Comparison of ENCODE assay signal across 20 cellular contexts in the genomic region with DNA sequence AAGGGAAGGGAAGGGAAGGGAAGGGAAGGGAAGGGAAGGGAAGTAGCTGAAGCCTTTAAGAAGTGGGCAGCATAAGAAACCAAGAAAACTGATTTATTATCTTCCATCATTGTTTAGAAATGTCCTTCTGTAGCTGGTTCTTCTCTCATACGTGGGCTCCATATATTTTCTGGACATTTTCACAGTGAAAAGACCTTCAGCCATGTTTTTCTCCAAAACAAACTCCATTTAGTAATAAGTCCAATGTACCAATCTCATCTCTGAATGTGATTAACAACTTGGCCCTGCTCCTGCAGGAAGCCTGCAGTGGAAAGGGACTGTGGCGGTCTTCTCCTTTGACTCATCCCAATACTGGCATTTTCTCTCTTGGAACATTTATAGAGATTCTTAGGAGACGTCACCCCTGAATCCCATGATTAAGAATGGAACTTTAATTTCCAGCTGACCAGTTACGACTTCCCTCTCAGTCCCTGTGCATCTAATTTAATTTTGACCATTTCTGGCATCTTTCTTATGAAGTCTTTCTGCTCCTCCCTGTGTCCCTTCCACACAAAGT.
DNase-seq lines count a peak whose midpoint lies in the region; ATAC-seq and TF ChIP-seq lines count a peak whose summit lies in the region.
"Had no signal": no experiment of that assay in that cellular context is flagged by ENCODE, and none has a peak within 500 bp of the region (broad histone marks: within the 10 kb centered on the region; RNA-seq: fewer than 3 reads in every experiment).

No MANE protein-coding gene starts in this region.

- H3K56ac ChIP-seq in IMR-90 (ENCODE audit: extremely low read depth, insufficient read depth, low read length) = no peak overlapping the region

- no peak overlapping the region for H3K14ac ChIP-seq in IMR-90 (replicated peaks; ENCODE audit: low read depth, low read length)
- no peak overlapping the region for H3K14ac ChIP-seq in mesenchymal stem cell (ENCODE audit: low read length in 2 of 2)

- intact Hi-C loops in IMR-90 (cut with micrococcal nuclease) = no loop called here
- intact Hi-C loops in cardiac septum (cut with DNase I) = no loop called here

- 93% methylated on average over 2 of the region's 4 CpGs; no CpG with 5 or more reads in 1 of the 2 experiments for WGBS in IMR-90 (ENCODE audit: extremely low coverage in 2 of 2, insufficient read length in 1 of 2), 2 experiments
- WGBS in mesenchymal stem cell = 89% methylated on average over 4 of the region's 4 CpGs

- H2BK120ac ChIP-seq in IMR-90 (ENCODE audit: low read depth, low read length) (no peak overlapping the region), mesenchymal stem cell (ENCODE audit: low read depth, low read length) (no peak overlapping the region)

- no TSS peak for BruUV-seq in IMR-90 (replicated peaks; lab: Mats Ljungman, UMichigan)

- TF ChIP-seq CTCF in AG10803 (conservative IDR thresholded peaks at IDR 0.05; ENCODE audit: low read length) (no peak), IMR-90 (conservative IDR thresholded peaks at IDR 0.05; ENCODE audit: low read depth, low read length) (no peak)

- H2AFZ ChIP-seq in IMR-90 (replicated peaks; ENCODE audit: low read length, poor library complexity) = no peak overlapping the region
- no peak overlapping the region for H2AFZ ChIP-seq in mesenchymal stem cell (ENCODE audit: low read depth, low read length)

- no peak overlapping the region for H3K23ac ChIP-seq in IMR-90 (ENCODE audit: low read depth, low read length)
- no peak overlapping the region for H3K23ac ChIP-seq in mesenchymal stem cell (ENCODE audit: low read length in 2 of 2)

- no peak overlapping the region for H4K91ac ChIP-seq in IMR-90 (ENCODE audit: insufficient read depth, low read depth, low read length)
- H4K91ac ChIP-seq in mesenchymal stem cell (ENCODE audit: low read length) = no peak overlapping the region

- H2BK5ac ChIP-seq in IMR-90 (ENCODE audit: low read depth, low read length, poor library complexity, severe bottlenecking) (no peak overlapping the region), mesenchymal stem cell (ENCODE audit: low read depth, low read length, poor library complexity, severe bottlenecking) (no peak overlapping the region)

- no peak overlapping the region for H4K5ac ChIP-seq in IMR-90 (ENCODE audit: low read depth, low read length)

- CTCF ChIA-PET in IMR-90 (lab: Yijun Ruan, JAX) = no interaction called here

- no peak overlapping the region for H3K18ac ChIP-seq in IMR-90 (ENCODE audit: low read depth, low read length)
- H3K18ac ChIP-seq in mesenchymal stem cell (ENCODE audit: low read depth in 1 of 2, low read length in 2 of 2) = no peak overlapping the region

- H3K4me2 ChIP-seq in IMR-90 (ENCODE audit: low read depth, low read length) (no peak overlapping the region), mesenchymal stem cell (ENCODE audit: low read length, poor library complexity, severe bottlenecking) (no peak overlapping the region)

- H3K9ac ChIP-seq in IMR-90 (ENCODE audit: low read depth, low read length) = no peak overlapping the region
- peak overlapping the region; percentile 62 for H3K9ac ChIP-seq in mesenchymal stem cell (ENCODE audit: low read length)

- in situ Hi-C loops in IMR-90 (cut with MboI; ENCODE audit: low sequenced_read_pairs) = no loop called here

- H3K27me3 ChIP-seq in IMR-90 (ENCODE audit: control insufficient read depth, insufficient read depth, low read length) = no peaks in the 10 kb centered on the region
- H3K27me3 ChIP-seq in mesenchymal stem cell (ENCODE audit: control insufficient read depth in 1 of 2, insufficient read depth in 1 of 2, low read length in 2 of 2) = no peaks in the 10 kb centered on the region
- H3K27me3 ChIP-seq: left lung, upper lobe of right lung had no signal

- H3K79me1 ChIP-seq in IMR-90 (ENCODE audit: low read depth in 1 of 2, low read length in 2 of 2) (no peaks in the 10 kb centered on the region), mesenchymal stem cell (replicated peaks; ENCODE audit: low read length, poor library complexity, severe bottlenecking) (no peaks in the 10 kb centered on the region)

- H3K4me3 ChIP-seq in AG10803 (ENCODE audit: low read length) = no peak overlapping the region
- H3K4me3 ChIP-seq in IMR-90 (ENCODE audit: insufficient read depth, low read depth, low read length) = no peak overlapping the region
- no peak overlapping the region for H3K4me3 ChIP-seq in mesenchymal stem cell (ENCODE audit: insufficient read depth in 1 of 2, low read depth in 1 of 2, low read length in 2 of 2)
- H3K4me3 ChIP-seq: left lung, upper lobe of right lung had no signal

- POLR2A ChIA-PET in IMR-90 (lab: Charles Lee; ENCODE audit: unreplicated experiment) = no interaction called here

- H3K36me3 ChIP-seq in IMR-90 (ENCODE audit: control insufficient read depth, insufficient read depth, low read length) = no peaks in the 10 kb centered on the region
- no peaks in the 10 kb centered on the region for H3K36me3 ChIP-seq in mesenchymal stem cell (ENCODE audit: control insufficient read depth in 1 of 2, insufficient read depth in 2 of 2, low read depth in 1 of 2, low read length in 2 of 2)
- H3K36me3 ChIP-seq: left lung, upper lobe of right lung had no signal

- peak; percentile 88 for DNase-seq in AG10803 (ENCODE audit: low read depth)
- peak; percentile 10 for DNase-seq in IMR-90
- peak; percentile 24 for DNase-seq in astrocyte of the hippocampus (ENCODE audit: low read depth, low spot score)
- DNase-seq in mesenchymal stem cell = no peak
- no peak for DNase-seq in NCI-H1436 (lab: John Stamatoyannopoulos, UW)
- DNase-seq in HK-2 (ENCODE audit: unreplicated experiment) = no peak
- DNase-seq in cardiac septum (ENCODE audit: low spot score) = no peak
- DNase-seq in substantia nigra (lab: John Stamatoyannopoulos, UW) = no peak
- DNase-seq: activated CD4-positive, alpha-beta T cell treated with anti-CD3 and anti-CD28 coated beads, Interleukin-2, amount 50 U/mL, for 1 hour; activated naive CD4-positive, alpha-beta T cell treated with anti-CD3 and anti-CD28 coated beads for 36 hours; anterior cingulate cortex; DMS 273 treated with DMSO at 0.1 percent for 48 hours; left lung; NCI-H1092 treated with DMSO at 0.1 percent for 48 hours; NCI-H2029; NCI-H226; NCI-H82; T-helper 9 cell; upper lobe of right lung had no signal

- dilution Hi-C loops in IMR-90 (cut with HindIII; ENCODE audit: low sequenced_read_pairs, unreplicated experiment) = no loop called here

- H3K9me3 ChIP-seq in IMR-90 (ENCODE audit: control insufficient read depth, insufficient read depth, low read length) (no peaks in the 10 kb centered on the region), mesenchymal stem cell (ENCODE audit: control insufficient read depth, low read length) (no peaks in the 10 kb centered on the region)
- H3K9me3 ChIP-seq: left lung, upper lobe of right lung had no signal

- no peak overlapping the region for H2BK20ac ChIP-seq in IMR-90 (ENCODE audit: low read depth, low read length)

- H3K4me1 ChIP-seq in IMR-90 (ENCODE audit: control insufficient read depth, insufficient read depth, low read length) = no peaks in the 10 kb centered on the region
- H3K4me1 ChIP-seq in mesenchymal stem cell (ENCODE audit: control insufficient read depth, insufficient read depth, low read depth, low read length) = peaks cover 2% of the 10 kb centered on the region
- H3K4me1 ChIP-seq: left lung, upper lobe of right lung had no signal

- ATAC-seq in IMR-90 (ENCODE audit: low read depth) = no peak
- ATAC-seq: left lung, upper lobe of right lung, WTC11 had no signal

- H4K8ac ChIP-seq in IMR-90 (ENCODE audit: low read depth in 2 of 2, low read length in 2 of 2) = no peak overlapping the region
- peak overlapping the region; percentile 30 for H4K8ac ChIP-seq in mesenchymal stem cell (ENCODE audit: low read length)

- H2AK5ac ChIP-seq in IMR-90 (ENCODE audit: low read depth, low read length) (no peak overlapping the region), mesenchymal stem cell (ENCODE audit: low read length, severe bottlenecking) (no peak overlapping the region)

- TF ChIP-seq RAD21 in IMR-90 (IDR thresholded peaks at IDR 0.05; ENCODE audit: low read length) = no peak

- no peak for TF ChIP-seq POLR2A in IMR-90 (IDR thresholded peaks at IDR 0.05; ENCODE audit: low read depth, low read length)

- H3K27ac ChIP-seq in IMR-90 (ENCODE audit: insufficient read depth, low read length) = no peak overlapping the region
- H3K27ac ChIP-seq in mesenchymal stem cell (ENCODE audit: low read length, poor library complexity, severe bottlenecking) = no peak overlapping the region
- H3K27ac ChIP-seq in substantia nigra (ENCODE audit: low read depth, low read length, poor library complexity, severe bottlenecking) = no peak overlapping the region
- H3K27ac ChIP-seq: left lung, upper lobe of right lung had no signal

- no peak overlapping the region for H2BK15ac ChIP-seq in IMR-90 (ENCODE audit: low read depth, low read length)
- no peak overlapping the region for H2BK15ac ChIP-seq in mesenchymal stem cell (ENCODE audit: low read depth, poor library complexity, severe bottlenecking)

- H4K20me1 ChIP-seq in IMR-90 (ENCODE audit: insufficient read depth, low read length) = no peaks in the 10 kb centered on the region

- H3K4ac ChIP-seq in IMR-90 (ENCODE audit: low read depth, low read length) (no peak overlapping the region), mesenchymal stem cell (ENCODE audit: low read depth in 1 of 2, low read length in 2 of 2) (no peak overlapping the region)

- H3K9me1 ChIP-seq in IMR-90 (ENCODE audit: insufficient read depth, low read length) = no peaks in the 10 kb centered on the region

- H2BK12ac ChIP-seq in mesenchymal stem cell (ENCODE audit: low read length in 2 of 2) = no peak overlapping the region

- H2AK9ac ChIP-seq in IMR-90 (replicated peaks; ENCODE audit: low read depth, low read length, poor library complexity) = no peak overlapping the region

TF ChIP-seq in IMR-90, 13 proteins besides CTCF, POLR2A, EP300 and RAD21 (continues in another document):
- no peak for TF ChIP-seq BHLHE40 (IDR thresholded peaks at IDR 0.05; ENCODE audit: low read depth, low read length)
- TF ChIP-seq, protein P1, sequence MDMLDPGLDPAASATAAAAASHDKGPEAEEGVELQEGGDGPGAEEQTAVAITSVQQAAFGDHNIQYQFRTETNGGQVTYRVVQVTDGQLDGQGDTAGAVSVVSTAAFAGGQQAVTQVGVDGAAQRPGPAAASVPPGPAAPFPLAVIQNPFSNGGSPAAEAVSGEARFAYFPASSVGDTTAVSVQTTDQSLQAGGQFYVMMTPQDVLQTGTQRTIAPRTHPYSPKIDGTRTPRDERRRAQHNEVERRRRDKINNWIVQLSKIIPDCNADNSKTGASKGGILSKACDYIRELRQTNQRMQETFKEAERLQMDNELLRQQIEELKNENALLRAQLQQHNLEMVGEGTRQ (IDR thresholded peaks at IDR 0.05; ENCODE audit: low read depth, low read length) = no peak
- TF ChIP-seq FOS (IDR thresholded peaks at IDR 0.05; ENCODE audit: low read depth, low read length) = no peak
- TF ChIP-seq SMC3 (IDR thresholded peaks at IDR 0.05; ENCODE audit: low read depth, low read length) = no peak
- TF ChIP-seq CEBPB (IDR thresholded peaks at IDR 0.05; ENCODE audit: low read depth, low read length) = no peak
- no peak for TF ChIP-seq CHD1 (IDR thresholded peaks at IDR 0.05; ENCODE audit: low read depth, low read length)
- no peak for TF ChIP-seq MAZ (IDR thresholded peaks at IDR 0.05; ENCODE audit: borderline replicate concordance, low read depth, low read length)
- TF ChIP-seq MXI1 (IDR thresholded peaks at IDR 0.05; ENCODE audit: borderline replicate concordance, low read depth, low read length) = no peak

Comparison
In these comparisons a context has a peak if more than half of its experiments do, and no peak if none do; other contexts are left out.
1. DNase-seq: peak in AG10803 (single experiment), IMR-90 (single experiment) and astrocyte of the hippocampus (single experiment); none in mesenchymal stem cell (single experiment), NCI-H1436 (single experiment), HK-2 (single experiment), cardiac septum (single experiment) and substantia nigra (0 of 49).